Comparison of ENCODE assay signal across 12 cellular contexts in genomic region chr1:68228833-68229232, GRCh38. TPM values are rescaled to one million over a fixed set of nuclear protein-coding genes. Genes with fewer than 3 reads are reported as not detected.
DNase-seq lines count a peak whose midpoint lies in the region; ATAC-seq and TF ChIP-seq lines count a peak whose summit lies in the region.
"Had no signal": no experiment of that assay in that cellular context is flagged by ENCODE, and none has a peak within 500 bp of the region (broad histone marks: within the 10 kb centered on the region; RNA-seq: fewer than 3 reads in every experiment).

No MANE protein-coding gene starts in this region.

- no peak overlapping the region for H3K27ac ChIP-seq in mesodermal cell (ENCODE audit: low read depth, low read length, severe bottlenecking)
- H3K27ac ChIP-seq in thoracic aorta: peak overlapping the region; percentile 82 to 83
- H3K27ac ChIP-seq: A549, PC-9 had no signal

- H3K9me3 ChIP-seq in mesodermal cell (ENCODE audit: control insufficient read depth, low read length) (no peaks in the 10 kb centered on the region), thoracic aorta (no peaks in the 10 kb centered on the region)
- H3K9me3 ChIP-seq: A549 had no signal

- H3K36me3 ChIP-seq in mesodermal cell (ENCODE audit: control insufficient read depth, insufficient read depth, low read length): peaks cover 13% of the 10 kb centered on the region
- no peaks in the 10 kb centered on the region for H3K36me3 ChIP-seq in thoracic aorta

- 33% methylated on average over 1 of the region's 3 CpGs; no CpG with 5 or more reads in 1 of the 2 experiments for WGBS in mesodermal cell (ENCODE audit: insufficient coverage in 2 of 2), 2 experiments

- H3K4me3 ChIP-seq in choroid plexus epithelial cell (ENCODE audit: low read depth, low read length) (peak overlapping the region; percentile 1), mesodermal cell (ENCODE audit: extremely low read depth, insufficient read depth, low read length, poor library complexity, severe bottlenecking) (peak overlapping the region; percentile 82), thoracic aorta (peak overlapping the region; percentile 80)
- H3K4me3 ChIP-seq: A549, PC-9 had no signal

- H3K4me1 ChIP-seq in mesodermal cell (ENCODE audit: control insufficient read depth, insufficient read depth, low read length, poor library complexity, severe bottlenecking) (peaks cover 7% of the 10 kb centered on the region), thoracic aorta (ENCODE audit: control insufficient read depth in 1 of 2, low read depth in 2 of 2) (peaks cover 17 to 41% of the 10 kb centered on the region in 2 donors)
- H3K4me1 ChIP-seq: A549 had no signal

- no peaks in the 10 kb centered on the region for H3K27me3 ChIP-seq in thoracic aorta (replicated peaks; ENCODE audit: insufficient read depth)

- ATAC-seq in thoracic aorta (ENCODE audit: insufficient number of reproducible peaks, low FRiP score, low read depth) (no peak), GM18873 (IDR thresholded peaks at IDR 0.05; ENCODE audit: low FRiP score, unreplicated experiment) (no peak), HG02588 (IDR thresholded peaks at IDR 0.05; ENCODE audit: unreplicated experiment) (no peak)
- ATAC-seq: A549 had no signal

- peak; percentile 18 for DNase-seq in NCI-H82 (lab: John Stamatoyannopoulos, UW)
- DNase-seq in NCI-H82 treated with DMSO at 0.1 percent for 48 hours (lab: John Stamatoyannopoulos, UW; ENCODE audit: unreplicated experiment): no peak
- DNase-seq in choroid plexus epithelial cell (ENCODE audit: low read depth): peak; percentile 51
- DNase-seq in thoracic aorta (ENCODE audit: low spot score): no peak
- no peak for DNase-seq in LoVo (ENCODE audit: low spot score)
- DNase-seq: head of caudate nucleus, NCI-H146, PC-9 had no signal

- TF ChIP-seq CTCF in choroid plexus epithelial cell (conservative IDR thresholded peaks at IDR 0.05; ENCODE audit: low read depth, low read length): no peak
- no peak for TF ChIP-seq CTCF in thoracic aorta (IDR thresholded peaks at IDR 0.05)

RNA-seq across cellular contexts. Expression of gene WLS, which starts 3.5 kb away (rescaled TPM):
- polyA plus RNA-seq in mesodermal cell (2013, experiment 1 of 2): 174 TPM
- polyA plus RNA-seq in mesodermal cell (2013, experiment 2 of 2): 146 TPM
- 10 to 100 TPM; 73.9 to 80.1 TPM for total RNA-seq in thoracic aorta

Comparison
In these comparisons a context has a peak if more than half of its experiments do, and no peak if none do; other contexts are left out.
1. DNase-seq: peak in NCI-H82 (single experiment) and choroid plexus epithelial cell (single experiment); none in NCI-H82 treated with DMSO at 0.1 percent for 48 hours (single experiment), thoracic aorta (single experiment) and LoVo (single experiment).
2. H3K4me3 ChIP-seq: peak in every context shown above with its lines; median percentile 82 in mesodermal cell; 80 in thoracic aorta; 1 in choroid plexus epithelial cell.